27 cellular contexts compared by ENCODE assay signal in genomic region chr4:142311916-142312315, GRCh38.
"Had no signal": no experiment of that assay in that cellular context is flagged by ENCODE, and none has a peak within 500 bp of the region (broad histone marks: within the 10 kb centered on the region; RNA-seq: fewer than 3 reads in every experiment).

No MANE protein-coding gene starts in this region.

- H3K4me3 Mint-ChIP-seq: mesothelial cell of epicardium; naive B cell; natural killer cell; nephron progenitor cell; neural progenitor cell; stimulated activated memory B cell treated with anti-CD40 and anti-IgM and Interleukin-4, amounts not matched to agents 10 μg/mL and 1 μg/mL and 100 μg/mL, for 72 hours had no signal

- DNase-seq: islet precursor cell; left ventricle myocardium inferior; mesendoderm; naive B cell; natural killer cell; nephron progenitor cell; occipital lobe; psoas muscle; right lobe of liver; stimulated activated CD4-positive, alpha-beta T cell treated with anti-CD3 and anti-CD28 coated beads, Interleukin-1b, Interleukin-23, amount 100 ng/mL, for 48 hours; stimulated activated CD4-positive, alpha-beta T cell treated with anti-CD3 and anti-CD28 coated beads, Interleukin-2, amount 100 ng/mL, for 48 hours; stimulated activated CD4-positive, alpha-beta T cell treated with anti-CD3 and anti-CD28 coated beads, Interleukin-4, amount 100 ng/mL, for 4 hours; stimulated activated CD8-positive, alpha-beta memory T cell treated with anti-CD3 and anti-CD28 coated beads, Interleukin-4, amount 100 ng/mL, for 48 hours; stimulated activated naive CD4-positive, alpha-beta T cell treated with Interleukin-2 at 50 U/mL for 16 hours; stomach; testis; thyroid gland; transverse colon; upper lobe of left lung had no signal

- H3K9me3 ChIP-seq: left ventricle myocardium inferior, neutrophil, psoas muscle, right lobe of liver, stomach, testis, thyroid gland, transverse colon, upper lobe of left lung, vagina had no signal

- H3K36me3 Mint-ChIP-seq: naive B cell; natural killer cell; neural progenitor cell; stimulated activated memory B cell treated with anti-CD40 and anti-IgM and Interleukin-4, amounts not matched to agents 10 μg/mL and 1 μg/mL and 100 μg/mL, for 72 hours had no signal

- H3K4me1 Mint-ChIP-seq: natural killer cell; nephron progenitor cell; neural progenitor cell; stimulated activated memory B cell treated with anti-CD40 and anti-IgM and Interleukin-4, amounts not matched to agents 10 μg/mL and 1 μg/mL and 100 μg/mL, for 72 hours had no signal

- H3K27me3 Mint-ChIP-seq: naive B cell; stimulated activated memory B cell treated with anti-CD40 and anti-IgM and Interleukin-4, amounts not matched to agents 10 μg/mL and 1 μg/mL and 100 μg/mL, for 72 hours had no signal

- ATAC-seq: natural killer cell; right lobe of liver; stimulated activated memory B cell treated with anti-CD40 and anti-IgM and Interleukin-4, amounts not matched to agents 10 μg/mL and 1 μg/mL and 100 μg/mL, for 72 hours had no signal

- H3K36me3 ChIP-seq: left ventricle myocardium inferior, neural progenitor cell, neutrophil, right lobe of liver, stomach, thyroid gland, transverse colon, upper lobe of left lung, vagina had no signal

- H3K27ac Mint-ChIP-seq: mesothelial cell of epicardium; naive B cell; natural killer cell; nephron progenitor cell; neural progenitor cell; stimulated activated memory B cell treated with anti-CD40 and anti-IgM and Interleukin-4, amounts not matched to agents 10 μg/mL and 1 μg/mL and 100 μg/mL, for 72 hours had no signal

- H3K4me3 ChIP-seq: left ventricle myocardium inferior, lung, neural progenitor cell, psoas muscle, right lobe of liver, smooth muscle cell, stomach, testis, thyroid gland, transverse colon, upper lobe of left lung, vagina had no signal

- H3K9me3 Mint-ChIP-seq: mesothelial cell of epicardium, nephron progenitor cell, neural progenitor cell had no signal

- H3K27me3 ChIP-seq: neural progenitor cell, neutrophil, right lobe of liver, stomach, testis, thyroid gland, transverse colon, upper lobe of left lung, vagina had no signal

- H3K27ac ChIP-seq: left ventricle myocardium inferior, neural progenitor cell, neutrophil, parathyroid adenoma, psoas muscle, right lobe of liver, stomach, testis, thyroid gland, transverse colon, upper lobe of left lung, vagina had no signal

- H3K4me1 ChIP-seq: neural progenitor cell, parathyroid adenoma, right lobe of liver, testis, thyroid gland, vagina had no signal
